In genomic region chr12:15164997-15165659, GRCh38 we compare ENCODE assay signal across 1 cellular context.
TF ChIP-seq lines count a peak whose summit lies in the region.

No MANE protein-coding gene starts in this region.

TF ChIP-seq in liver, 16 proteins besides CTCF, POLR2A, EP300 and RAD21 (continued from another document):
- TF ChIP-seq, protein P1, sequence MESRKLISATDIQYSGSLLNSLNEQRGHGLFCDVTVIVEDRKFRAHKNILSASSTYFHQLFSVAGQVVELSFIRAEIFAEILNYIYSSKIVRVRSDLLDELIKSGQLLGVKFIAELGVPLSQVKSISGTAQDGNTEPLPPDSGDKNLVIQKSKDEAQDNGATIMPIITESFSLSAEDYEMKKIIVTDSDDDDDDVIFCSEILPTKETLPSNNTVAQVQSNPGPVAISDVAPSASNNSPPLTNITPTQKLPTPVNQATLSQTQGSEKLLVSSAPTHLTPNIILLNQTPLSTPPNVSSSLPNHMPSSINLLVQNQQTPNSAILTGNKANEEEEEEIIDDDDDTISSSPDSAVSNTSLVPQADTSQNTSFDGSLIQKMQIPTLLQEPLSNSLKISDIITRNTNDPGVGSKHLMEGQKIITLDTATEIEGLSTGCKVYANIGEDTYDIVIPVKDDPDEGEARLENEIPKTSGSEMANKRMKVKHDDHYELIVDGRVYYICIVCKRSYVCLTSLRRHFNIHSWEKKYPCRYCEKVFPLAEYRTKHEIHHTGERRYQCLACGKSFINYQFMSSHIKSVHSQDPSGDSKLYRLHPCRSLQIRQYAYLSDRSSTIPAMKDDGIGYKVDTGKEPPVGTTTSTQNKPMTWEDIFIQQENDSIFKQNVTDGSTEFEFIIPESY (IDR thresholded peaks at IDR 0.05) = no peak
- no peak for TF ChIP-seq GABPA (IDR thresholded peaks at IDR 0.05 in 1 of 2, conservative IDR thresholded peaks at IDR 0.05 in 1 of 2)
- no peak for TF ChIP-seq YY1 (IDR thresholded peaks at IDR 0.05)
- TF ChIP-seq FOXA2 (IDR thresholded peaks at IDR 0.05) = no peak
- no peak for TF ChIP-seq MAX (IDR thresholded peaks at IDR 0.05)
